8 cellular contexts compared by ENCODE assay signal in genomic region chr12:45729233-45730115, GRCh38. TPM values are rescaled to one million over a fixed set of nuclear protein-coding genes. Genes with fewer than 3 reads are reported as not detected.
A peak's percentile ranks its signal among the peaks of the same experiment; 100 is the strongest.
DNase-seq lines count a peak whose midpoint lies in the region; ATAC-seq and TF ChIP-seq lines count a peak whose summit lies in the region.

ARID2 (plus strand) TSS chr12:45729706; CDS start chr12:45729837, 131 bp downstream.

- peak; percentile 66 to 86 (median 84) for DNase-seq in Peyer's patch
- DNase-seq in activated T-helper 9 cell treated with anti-CD3 and anti-CD28 coated beads, Interleukin-2, amount 50 U/mL, for 16 hours (ENCODE audit: low read depth), result peak; percentile 58
- peak; percentile 73 for DNase-seq in fibroblast of the aortic adventitia (ENCODE audit: low read depth)
- DNase-seq in stimulated activated naive CD8-positive, alpha-beta T cell treated with anti-CD3 and anti-CD28 coated beads, Interleukin-15, Interleukin-2, amounts not matched to agents 100 U/mL and 50 U/mL, for 24 hours, result peak; percentile 74

- H3K4me3 Mint-ChIP-seq in nephron, result peak within 1 kb of the TSS; percentile 99 to 100 (median 99)

- peaks cover 13% of the 10 kb centered on the region for H3K36me3 Mint-ChIP-seq in nephron (ENCODE audit: low read depth)

- H3K9me3 ChIP-seq in Peyer's patch, result no peaks in the 10 kb centered on the region

- peak within 1 kb of the TSS; percentile 96 for H3K27ac ChIP-seq in C4-2B
- peak within 1 kb of the TSS; percentile 99 to 100 (median 100) for H3K27ac ChIP-seq in Peyer's patch

- no peaks in the 10 kb centered on the region for H3K36me3 ChIP-seq in Peyer's patch

- peak within 1 kb of the TSS; percentile 95 to 97 (median 97) for H3K27ac Mint-ChIP-seq in nephron

- TF ChIP-seq CTCF in C4-2B (conservative IDR thresholded peaks at IDR 0.05) (0 out of 2 replicates have a peak, but pooled peaks have one; percentile 35), Peyer's patch (IDR thresholded peaks at IDR 0.05) (no peak), fibroblast of the aortic adventitia (IDR thresholded peaks at IDR 0.05; ENCODE audit: insufficient read depth, low read length) (no peak), nephron (IDR thresholded peaks at IDR 0.05; ENCODE audit: unreplicated experiment in 3 of 3) (no peak)

- no peaks in the 10 kb centered on the region for H3K27me3 Mint-ChIP-seq in nephron (ENCODE audit: low read depth)

- H3K4me3 ChIP-seq in Peyer's patch (peak within 1 kb of the TSS; percentile 76 to 95 (median 85)), fibroblast of the aortic adventitia (ENCODE audit: low read depth, low read length) (peak within 1 kb of the TSS; percentile 91)

- TF ChIP-seq POLR2A in Peyer's patch (IDR thresholded peaks at IDR 0.05), result no peak

- peaks cover 27% of the 10 kb centered on the region for H3K4me1 Mint-ChIP-seq in nephron

- H3K27me3 ChIP-seq in Peyer's patch, result no peaks in the 10 kb centered on the region

- H3K4me1 ChIP-seq in Peyer's patch, result peaks cover 0 to 32% (median 10%) of the 10 kb centered on the region in 4 donors

- ATAC-seq in GM19397 (IDR thresholded peaks at IDR 0.05; ENCODE audit: unreplicated experiment), result peak; percentile 17
- peak; percentile 5 for ATAC-seq in HG03571 (IDR thresholded peaks at IDR 0.05; ENCODE audit: unreplicated experiment)
- ATAC-seq in stimulated activated naive CD8-positive, alpha-beta T cell treated with anti-CD3 and anti-CD28 coated beads, Interleukin-15, Interleukin-2, amounts not matched to agents 100 U/mL and 50 U/mL, for 24 hours, result peak; percentile 33

- H3K9me3 Mint-ChIP-seq in nephron, result no peaks in the 10 kb centered on the region

RNA-seq across cellular contexts. Expression of gene ARID2, which starts in this region (rescaled TPM):
- total RNA-seq in Peyer's patch (10 to 100 TPM; 32.1 to 46.2 (median 41.5) TPM), fibroblast of the aortic adventitia (ENCODE audit: low replicate concordance) (17.5 and 25.0 TPM in 2 replicates)

Comparison
In these comparisons a context has a peak if more than half of its experiments do, and no peak if none do; other contexts are left out.
1. Peak in every context shown above with its lines: DNase-seq, ATAC-seq, H3K4me3 ChIP-seq and H3K27ac ChIP-seq.